15 cellular contexts compared by ENCODE assay signal in the genomic region with DNA sequence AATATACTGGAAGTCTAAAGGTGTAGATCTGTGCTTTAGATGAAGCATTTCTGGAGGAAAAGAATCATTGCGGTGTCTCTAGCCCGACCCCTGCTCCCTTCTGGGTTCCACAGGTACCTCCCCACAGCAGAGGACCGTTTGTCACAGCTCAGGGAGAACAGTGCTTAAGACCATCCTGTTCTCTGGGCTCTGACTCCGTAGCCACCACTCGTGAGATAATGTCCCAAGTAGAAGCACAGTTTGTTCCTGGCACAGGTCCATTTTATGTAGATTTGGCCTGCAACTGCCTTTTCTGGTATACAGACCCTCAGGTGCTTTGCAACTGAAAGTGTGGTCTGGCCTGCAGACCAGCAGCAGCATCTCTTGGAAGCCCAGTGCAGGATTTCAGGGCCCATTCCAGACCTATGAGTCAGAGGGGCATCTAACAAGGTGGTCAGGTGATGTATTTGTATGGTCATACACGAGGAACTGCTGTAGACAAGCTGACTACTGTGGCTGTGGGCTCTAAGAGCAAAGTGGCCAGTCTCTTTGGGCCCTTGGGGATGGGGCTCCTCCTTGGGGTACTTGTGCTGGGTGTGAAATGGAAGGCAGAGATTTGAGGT. TPM values are rescaled to one million over a fixed set of nuclear protein-coding genes. Genes with fewer than 3 reads are reported as not detected.
A peak's percentile ranks its signal among the peaks of the same experiment; 100 is the strongest.
DNase-seq lines count a peak whose midpoint lies in the region; ATAC-seq and TF ChIP-seq lines count a peak whose summit lies in the region.
"Had no signal": no experiment of that assay in that cellular context is flagged by ENCODE, and none has a peak within 500 bp of the region (broad histone marks: within the 10 kb centered on the region; RNA-seq: fewer than 3 reads in every experiment).

No MANE protein-coding gene starts in this region.

- WGBS in lung, 2 donors: 51 to 77% methylated on average over 6 of the region's 6 CpGs

- no peak overlapping the region for H3K27ac ChIP-seq in lung (ENCODE audit: low read depth in 1 of 2, low read length in 1 of 2)
- H3K27ac ChIP-seq: BLaER1 treated with 17β-estradiol and CSF1 and Interleukin-3, amounts not matched to agents 10 nM and 100 nM; SJSA1 had no signal

- H3K36me3 ChIP-seq in NT2/D1 (ENCODE audit: insufficient read depth, insufficient read length, low read length) (no peaks in the 10 kb centered on the region), lung (ENCODE audit: control insufficient read depth in 2 of 2, insufficient read depth in 2 of 2, low read length in 2 of 2) (no peaks in the 10 kb centered on the region), MG63 (no peaks in the 10 kb centered on the region)
- H3K36me3 ChIP-seq: BLaER1 treated with 17β-estradiol and CSF1 and Interleukin-3, amounts not matched to agents 10 nM and 100 nM; SJSA1 had no signal

- peak; percentile 41 for ATAC-seq in lung (ENCODE audit: insufficient read depth, low FRiP score)
- ATAC-seq: activated T-cell treated with anti-CD3 and anti-CD28 coated beads, Interleukin-2, amount 50 U/mL, for 72 hours; naive thymus-derived CD4-positive, alpha-beta T cell had no signal

- H3K9ac ChIP-seq in NT2/D1 (ENCODE audit: insufficient read length, low read depth): no peak overlapping the region
- H3K9ac ChIP-seq: BLaER1 treated with 17β-estradiol and CSF1 and Interleukin-3, amounts not matched to agents 10 nM and 100 nM had no signal

- H3K4me1 ChIP-seq in NT2/D1 (ENCODE audit: insufficient read depth, insufficient read length) (peaks cover 7% of the 10 kb centered on the region), lung (ENCODE audit: control insufficient read depth in 2 of 2, insufficient read depth in 2 of 2, low read length in 2 of 2) (peaks cover 2 to 3% of the 10 kb centered on the region in 2 donors)

- H3K9me3 ChIP-seq in NT2/D1 (ENCODE audit: insufficient read depth, low read length): peaks cover 17% of the 10 kb centered on the region
- no peaks in the 10 kb centered on the region for H3K9me3 ChIP-seq in lung (ENCODE audit: control insufficient read depth in 2 of 2, insufficient read depth in 1 of 2, low read length in 1 of 2)
- H3K9me3 ChIP-seq in MG63: 0 out of 2 replicates have a peak, but pooled peaks cover 3% of the 10 kb centered on the region
- H3K9me3 ChIP-seq: SJSA1 had no signal

- peak; percentile 54 for DNase-seq in DMS53 (lab: John Stamatoyannopoulos, UW)
- DNase-seq in NT2/D1 (ENCODE audit: low read depth, low spot score): peak; percentile 42
- DNase-seq in ecto neural progenitor cell (ENCODE audit: low spot score): peak; percentile 11
- no peak for DNase-seq in lung (ENCODE audit: low spot score)
- DNase-seq in activated naive CD4-positive, alpha-beta T cell (lab: John Stamatoyannopoulos, UW): no peak
- no peak for DNase-seq in DMS 273 (lab: John Stamatoyannopoulos, UW; ENCODE audit: unreplicated experiment)
- no peak for DNase-seq in CD1c-positive myeloid dendritic cell (ENCODE audit: extremely low spot score)
- no peak for DNase-seq in MG63
- DNase-seq: activated T-cell treated with anti-CD3 and anti-CD28 coated beads, Interleukin-2, amount 50 U/mL, for 72 hours; H9; naive thymus-derived CD4-positive, alpha-beta T cell; NCI-H446 treated with DMSO at 0.1 percent for 48 hours had no signal

- TF ChIP-seq CTCF in lung (IDR thresholded peaks at IDR 0.05; ENCODE audit: control extremely low read depth, extremely low read depth): no peak

- H3K4me3 ChIP-seq in NT2/D1 (ENCODE audit: insufficient read length, low read depth) (no peak overlapping the region), lung (no peak overlapping the region), MG63 (no peak overlapping the region)
- H3K4me3 ChIP-seq: BLaER1 treated with 17β-estradiol and CSF1 and Interleukin-3, amounts not matched to agents 10 nM and 100 nM; SJSA1 had no signal

- H3K27me3 ChIP-seq in NT2/D1 (ENCODE audit: insufficient read depth, insufficient read length) (no peaks in the 10 kb centered on the region), lung (ENCODE audit: control insufficient read depth, insufficient read depth) (no peaks in the 10 kb centered on the region), MG63 (no peaks in the 10 kb centered on the region)
- H3K27me3 ChIP-seq: BLaER1 treated with 17β-estradiol and CSF1 and Interleukin-3, amounts not matched to agents 10 nM and 100 nM; SJSA1 had no signal

RNA-seq across cellular contexts. Expression of a gene that starts 28.3 kb away (rescaled TPM):
- total RNA-seq in lung: 100 to 1,000 TPM in 1 of 2 donors, 10 to 100 TPM in 1; 41.0 to 228 TPM
- polyA plus RNA-seq in lung: 100 to 1,000 TPM; 101 to 127 TPM
- total RNA-seq in MG63 (2014; rRNA removed; shearing (Covaris generic); ENCODE audit: low replicate concordance): not detected in 2 replicates
- total RNA-seq: activated T-cell treated with anti-CD3 and anti-CD28 coated beads, Interleukin-2, amount 50 U/mL, for 72 hours; SJSA1 had no signal

RNA-seq across cellular contexts. Expression of a gene that starts 43.9 kb away (rescaled TPM):
- 10 to 100 TPM; 10.4 to 24.7 TPM for total RNA-seq in lung
- 10 to 100 TPM; 17.2 to 25.9 TPM for polyA plus RNA-seq in lung
- not detected in 2 replicates for total RNA-seq in MG63 (2014; rRNA removed; shearing (Covaris generic); ENCODE audit: low replicate concordance)
- total RNA-seq: naive thymus-derived CD4-positive, alpha-beta T cell; SJSA1; skeletal muscle tissue had no signal
- polyA plus RNA-seq: naive thymus-derived CD4-positive, alpha-beta T cell had no signal

RNA-seq across cellular contexts. Expression of a gene that starts 59.3 kb away (rescaled TPM):
- 100 to 1,000 TPM in 1 of 2 donors, 10 to 100 TPM in 1; 52.3 to 133 TPM for total RNA-seq in lung
- 10 to 100 TPM; 20.5 to 31.9 TPM for polyA plus RNA-seq in lung
- 0.20 TPM in 1 of 2 replicates, not detected in the other for total RNA-seq in MG63 (2014; rRNA removed; shearing (Covaris generic); ENCODE audit: low replicate concordance)
- polyA plus RNA-seq: naive thymus-derived CD4-positive, alpha-beta T cell had no signal

Comparison
In these comparisons a context has a peak if more than half of its experiments do, and no peak if none do; other contexts are left out.
1. DNase-seq: peak in DMS53 (single experiment), NT2/D1 (single experiment) and ecto neural progenitor cell (single experiment); none in lung (single experiment), activated naive CD4-positive, alpha-beta T cell (0 of 4), DMS 273 (single experiment), CD1c-positive myeloid dendritic cell (single experiment) and MG63 (single experiment).
2. RNA of a gene that starts 28.3 kb away (total RNA-seq): 41.0 to 228 TPM in lung; not detected in MG63; every median in the first group is over 10 times any median in the second.
3. RNA of a gene that starts 43.9 kb away (total RNA-seq): 10.4 to 24.7 TPM in lung; not detected in MG63; every median in the first group is over 10 times any median in the second.
4. RNA of a gene that starts 59.3 kb away (total RNA-seq): 52.3 to 133 TPM in lung; 0.20 TPM in MG63; every median in the first group is over 10 times any median in the second.